In the genomic region with DNA sequence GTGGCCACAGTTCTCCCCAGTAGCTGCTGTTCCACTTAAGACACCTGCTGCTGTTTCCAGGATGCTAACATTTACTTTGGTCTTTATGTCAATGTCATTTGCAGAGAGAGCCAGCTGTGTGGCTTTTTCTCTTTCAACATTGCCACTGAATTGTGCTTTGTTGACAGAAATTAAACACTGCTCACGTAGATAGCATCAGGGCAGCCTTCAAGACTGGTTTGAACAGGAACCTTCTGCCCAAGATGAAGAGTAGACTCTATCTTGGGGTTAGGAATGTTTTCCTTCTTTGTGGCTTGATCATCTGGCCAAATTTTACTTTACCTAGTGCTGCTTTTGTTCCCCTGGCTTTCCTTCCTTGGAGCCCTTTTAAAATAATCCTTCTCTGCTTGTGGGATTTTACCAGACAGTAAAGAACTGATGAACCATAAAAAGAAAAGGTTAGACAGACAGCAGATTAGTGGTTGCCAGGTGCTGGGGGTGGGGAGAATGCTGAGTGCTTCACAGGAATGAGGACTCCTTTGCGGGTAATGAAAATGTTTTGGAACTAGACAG, we compare ENCODE assay signal across 10 cellular contexts. TPM values are rescaled to one million over a fixed set of nuclear protein-coding genes. Genes with fewer than 3 reads are reported as not detected.
DNase-seq lines count a peak whose midpoint lies in the region; ATAC-seq and TF ChIP-seq lines count a peak whose summit lies in the region.
"Had no signal": no experiment of that assay in that cellular context is flagged by ENCODE, and none has a peak within 500 bp of the region (broad histone marks: within the 10 kb centered on the region; RNA-seq: fewer than 3 reads in every experiment).

No MANE protein-coding gene starts in this region.

- H3K27me3 Mint-ChIP-seq in activated CD4-positive, alpha-beta memory T cell treated with anti-CD3 and anti-CD28 coated beads, Interleukin-2, amount 10 ng/mL, durations not matched to agents 7 days and 5 days: no peaks in the 10 kb centered on the region
- H3K27me3 Mint-ChIP-seq in nephron progenitor cell (ENCODE audit: low read depth, poor library complexity): peaks cover 5% of the 10 kb centered on the region
- H3K27me3 Mint-ChIP-seq: activated B cell treated with CpG ODN at 0.5 μM for 24 hours, naive B cell had no signal

- H3K36me3 Mint-ChIP-seq in activated CD4-positive, alpha-beta memory T cell treated with anti-CD3 and anti-CD28 coated beads, Interleukin-2, amount 10 ng/mL, durations not matched to agents 7 days and 5 days (ENCODE audit: low read depth): peaks cover 49% of the 10 kb centered on the region
- H3K36me3 Mint-ChIP-seq in nephron progenitor cell (ENCODE audit: low read depth): peaks cover 9% of the 10 kb centered on the region

- H3K4me3 Mint-ChIP-seq in activated CD4-positive, alpha-beta memory T cell treated with anti-CD3 and anti-CD28 coated beads, Interleukin-2, amount 10 ng/mL, durations not matched to agents 7 days and 5 days: no peak overlapping the region
- peak overlapping the region; percentile 5 for H3K4me3 Mint-ChIP-seq in nephron progenitor cell
- H3K4me3 Mint-ChIP-seq: activated B cell treated with CpG ODN at 0.5 μM for 24 hours, naive B cell had no signal

- no peaks in the 10 kb centered on the region for H3K9me3 Mint-ChIP-seq in activated CD4-positive, alpha-beta memory T cell treated with anti-CD3 and anti-CD28 coated beads, Interleukin-2, amount 10 ng/mL, durations not matched to agents 7 days and 5 days
- H3K9me3 Mint-ChIP-seq in nephron progenitor cell: no peaks in the 10 kb centered on the region
- H3K9me3 Mint-ChIP-seq: activated B cell treated with CpG ODN at 0.5 μM for 24 hours had no signal

- ATAC-seq in GM21528 (IDR thresholded peaks at IDR 0.05; ENCODE audit: low FRiP score, unreplicated experiment): no peak

- TF ChIP-seq CTCF in nephron progenitor cell (IDR thresholded peaks at IDR 0.05): no peak

- CTCF ChIA-PET in activated CD4-positive, alpha-beta memory T cell treated with anti-CD3 and anti-CD28 coated beads, Interleukin-2, amount 10 ng/mL, durations not matched to agents 7 days and 5 days (lab: Charles Lee): interaction anchor here (1.0 to 2.1 kb wide), 4 partner anchors 10 to 222 kb away, joined by 3 to 14 read pairs (median 5); a partner anchor contains a TSS

- DNase-seq in GF-D8 (lab: John Stamatoyannopoulos, UW) (peak; percentile 60), NCI-H146 (lab: John Stamatoyannopoulos, UW) (peak; percentile 93), nephron progenitor cell (no peak), Kasumi-1 (lab: John Stamatoyannopoulos, UW) (no peak), AG20443 (ENCODE audit: low spot score) (no peak)
- DNase-seq in activated CD4-positive, alpha-beta memory T cell treated with anti-CD3 and anti-CD28 coated beads, Interleukin-2, amount 10 ng/mL, durations not matched to agents 7 days and 5 days: peak; percentile 60
- no peak for DNase-seq in stimulated activated CD4-positive, alpha-beta T cell treated with anti-CD3 and anti-CD28 coated beads, Interleukin-2, amount 100 ng/mL, for 24 hours
- DNase-seq: activated B cell treated with CpG ODN at 0.5 μM for 24 hours, naive B cell had no signal

- peaks cover 67% of the 10 kb centered on the region for H3K4me1 Mint-ChIP-seq in activated CD4-positive, alpha-beta memory T cell treated with anti-CD3 and anti-CD28 coated beads, Interleukin-2, amount 10 ng/mL, durations not matched to agents 7 days and 5 days
- peaks cover 31% of the 10 kb centered on the region for H3K4me1 Mint-ChIP-seq in nephron progenitor cell

- POLR2A ChIA-PET in activated CD4-positive, alpha-beta memory T cell treated with anti-CD3 and anti-CD28 coated beads, Interleukin-2, amount 10 ng/mL, durations not matched to agents 7 days and 5 days (lab: Charles Lee): interaction anchor here (1.0 to 18.3 kb wide), 5 partner anchors 11 to 444 kb away, joined by 3 to 348 read pairs (median 5); a partner anchor contains a TSS

- peak overlapping the region; percentile 94 for H3K27ac Mint-ChIP-seq in activated CD4-positive, alpha-beta memory T cell treated with anti-CD3 and anti-CD28 coated beads, Interleukin-2, amount 10 ng/mL, durations not matched to agents 7 days and 5 days
- peak overlapping the region; percentile 72 for H3K27ac Mint-ChIP-seq in nephron progenitor cell
- H3K27ac Mint-ChIP-seq: activated B cell treated with CpG ODN at 0.5 μM for 24 hours, naive B cell had no signal

RNA-seq across cellular contexts. Expression of a gene that starts 22.6 kb away (rescaled TPM):
- 100 to 1,000 TPM; 263 to 266 TPM for total RNA-seq in activated CD4-positive, alpha-beta memory T cell treated with anti-CD3 and anti-CD28 coated beads, Interleukin-2, amount 10 ng/mL, durations not matched to agents 7 days and 5 days

RNA-seq across cellular contexts. Expression of a gene that starts 50.5 kb away (rescaled TPM):
- 10 to 100 TPM; 33.6 to 35.2 TPM for total RNA-seq in activated CD4-positive, alpha-beta memory T cell treated with anti-CD3 and anti-CD28 coated beads, Interleukin-2, amount 10 ng/mL, durations not matched to agents 7 days and 5 days

Comparison
In these comparisons a context has a peak if more than half of its experiments do, and no peak if none do; other contexts are left out.
1. DNase-seq: peak in GF-D8 (single experiment), NCI-H146 (single experiment) and activated CD4-positive, alpha-beta memory T cell treated with anti-CD3 and anti-CD28 coated beads, Interleukin-2, amount 10 ng/mL, durations not matched to agents 7 days and 5 days (single experiment); none in nephron progenitor cell (single experiment), stimulated activated CD4-positive, alpha-beta T cell treated with anti-CD3 and anti-CD28 coated beads, Interleukin-2, amount 100 ng/mL, for 24 hours (0 of 2), Kasumi-1 (0 of 2) and AG20443 (single experiment).